Comparison of ENCODE assay signal across 8 cellular contexts in the genomic region with DNA sequence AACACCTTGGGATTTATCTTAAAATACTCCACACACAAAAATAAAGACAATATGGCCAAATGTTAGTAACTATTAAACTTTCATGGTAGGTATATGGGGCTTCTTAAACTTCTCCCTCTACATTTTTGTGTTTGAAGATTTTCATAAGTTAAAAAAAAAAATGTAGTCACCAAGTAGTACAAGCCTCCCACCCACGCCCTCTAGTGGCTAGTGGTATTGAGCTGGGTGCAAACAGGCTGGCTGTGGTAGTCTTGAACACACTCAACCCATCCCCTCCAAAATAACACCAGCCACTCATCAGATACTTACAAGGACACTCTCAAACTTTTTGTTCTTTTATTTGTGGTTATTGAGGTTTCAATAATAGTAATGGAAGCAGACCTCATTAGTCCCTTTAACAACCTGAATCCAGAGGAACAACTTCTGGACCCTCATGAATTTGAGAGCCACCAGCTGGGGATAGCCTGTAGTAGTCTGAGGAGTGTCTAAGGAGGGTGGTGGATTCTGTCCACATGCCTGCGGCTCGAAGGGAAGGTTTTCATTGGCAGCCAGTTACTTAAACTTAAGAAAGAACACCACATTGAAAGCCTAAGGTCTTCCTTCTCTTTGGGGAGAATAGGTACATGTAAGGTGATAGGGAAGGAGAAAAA. TPM values are rescaled to one million over a fixed set of nuclear protein-coding genes. Genes with fewer than 3 reads are reported as not detected.
DNase-seq lines count a peak whose midpoint lies in the region; ATAC-seq and TF ChIP-seq lines count a peak whose summit lies in the region.

No MANE protein-coding gene starts in this region.

- no peak overlapping the region for H3K27ac ChIP-seq in GM23338 (ENCODE audit: low read depth)

- no peaks in the 10 kb centered on the region for H3K9me3 Mint-ChIP-seq in GM23338

- no peaks in the 10 kb centered on the region for H3K36me3 ChIP-seq in GM23338 (ENCODE audit: insufficient read depth)

- 0 out of 2 replicates have a peak, but pooled peaks cover 3% of the 10 kb centered on the region for H3K27me3 ChIP-seq in GM23338 (ENCODE audit: insufficient read depth)

- ATAC-seq in GM23338 (peak; percentile 72), HG02852 (IDR thresholded peaks at IDR 0.05; ENCODE audit: unreplicated experiment) (no peak)

- H3K4me3 Mint-ChIP-seq in GM23338: no peak overlapping the region

- H3K79me2 ChIP-seq in GM23338 (replicated peaks; ENCODE audit: insufficient read depth): no peaks in the 10 kb centered on the region

- TF ChIP-seq CTCF in GM23338 (conservative IDR thresholded peaks at IDR 0.05; ENCODE audit: low read depth in 2 of 2) (peak; percentile 86 to 92), astrocyte of the cerebellum (IDR thresholded peaks at IDR 0.05; ENCODE audit: low read depth, low read length, missing control alignments) (peak; percentile 90)

- H3K4me1 Mint-ChIP-seq in GM23338: no peaks in the 10 kb centered on the region

- H2AFZ ChIP-seq in GM23338: no peak overlapping the region

- H3F3A ChIP-seq in GM23338 (replicated peaks; ENCODE audit: low read depth): no peaks in the 10 kb centered on the region

- H3K4me2 ChIP-seq in GM23338: no peak overlapping the region

- H4K20me1 ChIP-seq in GM23338 (replicated peaks; ENCODE audit: insufficient read depth): no peaks in the 10 kb centered on the region

- no peak overlapping the region for H3K27ac Mint-ChIP-seq in GM23338

- no peaks in the 10 kb centered on the region for H3K36me3 Mint-ChIP-seq in GM23338 (ENCODE audit: low read depth)

- 0 out of 2 replicates have a peak, but pooled peaks cover 7% of the 10 kb centered on the region for H3K9me2 ChIP-seq in GM23338 (ENCODE audit: insufficient read depth)

- no peaks in the 10 kb centered on the region for H3K27me3 Mint-ChIP-seq in GM23338 (ENCODE audit: insufficient read depth, low read depth, poor library complexity)

- no peaks in the 10 kb centered on the region for H3K4me1 ChIP-seq in GM23338 (ENCODE audit: insufficient read depth)

- H3K4me3 ChIP-seq in GM23338 (no peak overlapping the region), astrocyte of the cerebellum (ENCODE audit: low read depth, low read length) (no peak overlapping the region)

- in situ Hi-C loops in astrocyte of the cerebellum (cut with HindIII; ENCODE audit: low sequenced_read_pairs): no loop called here

- DNase-seq in DMS114 treated with DMSO at 0.1 percent for 48 hours (lab: John Stamatoyannopoulos, UW; ENCODE audit: unreplicated experiment) (peak; percentile 46), GM23338 (ENCODE audit: low spot score) (peak; percentile 87), NCI-H1105 (lab: John Stamatoyannopoulos, UW) (peak; percentile 55), T-helper 9 cell (peak; percentile 64), astrocyte of the cerebellum (ENCODE audit: low read depth) (peak; percentile 51), iPS-NIHi7 (ENCODE audit: extremely low spot score) (peak; percentile 69)
- DNase-seq in stimulated activated CD4-positive, alpha-beta T cell treated with anti-CD3 and anti-CD28 coated beads, Interleukin-15, amount 100 ng/mL, for 24 hours: peak; percentile 86

TF ChIP-seq in GM23338, 12 proteins besides CTCF, POLR2A, EP300 and RAD21 (continues in another document):
- TF ChIP-seq EZH2phosphoT487 (IDR thresholded peaks at IDR 0.05; ENCODE audit: unreplicated experiment) (no peak), ETS1 (IDR thresholded peaks at IDR 0.05) (no peak), JUNB (IDR thresholded peaks at IDR 0.05; ENCODE audit: unreplicated experiment) (no peak), STAT1 (IDR thresholded peaks at IDR 0.05; ENCODE audit: unreplicated experiment) (no peak), POLR2AphosphoS5 (IDR thresholded peaks at IDR 0.05; ENCODE audit: low read depth) (no peak), ZNF462 (CRISPR knock-in tag; IDR thresholded peaks at IDR 0.05) (no peak), ZNF331 (CRISPR knock-in tag; IDR thresholded peaks at IDR 0.05; ENCODE audit: low read depth) (no peak), NANOG (IDR thresholded peaks at IDR 0.05; ENCODE audit: borderline replicate concordance) (no peak)

RNA-seq across cellular contexts. Expression of gene RD3, which starts 15.6 kb away (rescaled TPM):
- 0.10 and 0.23 TPM in 2 replicates for total RNA-seq in GM23338 (2014; rRNA removed; shearing (Covaris generic))
- not detected in 2 replicates for polyA plus RNA-seq in GM23338 (2016; fragmentation: Nextera tagmentation; extraction: Ambion mirVana)
